ENCODE assay signal across 17 cellular contexts in genomic region chr2:1482981-1483380, GRCh38.
DNase-seq lines count a peak whose midpoint lies in the region; ATAC-seq and TF ChIP-seq lines count a peak whose summit lies in the region.
"Had no signal": no experiment of that assay in that cellular context is flagged by ENCODE, and none has a peak within 500 bp of the region (broad histone marks: within the 10 kb centered on the region; RNA-seq: fewer than 3 reads in every experiment).

No MANE protein-coding gene starts in this region.

- H3K27me3 Mint-ChIP-seq in endodermal cell (ENCODE audit: insufficient read depth), result no peaks in the 10 kb centered on the region

- no peaks in the 10 kb centered on the region for H3K79me2 ChIP-seq in osteoblast (ENCODE audit: insufficient read depth, low read length)

- H3K9me3 Mint-ChIP-seq in endodermal cell, result no peaks in the 10 kb centered on the region
- H3K9me3 Mint-ChIP-seq: CD8-positive, alpha-beta T cell; H9 had no signal

- DNase-seq in activated CD8-positive, alpha-beta memory T cell treated with anti-CD3 and anti-CD28 coated beads for 24 hours, result peak; percentile 28
- no peak for DNase-seq in activated CD8-positive, alpha-beta memory T cell treated with anti-CD3 and anti-CD28 coated beads, Interleukin-2, amount 50 U/mL, for 48 hours
- peak; percentile 49 for DNase-seq in Jurkat, Clone E6-1 (ENCODE audit: low read depth, low spot score)
- peak; percentile 24 for DNase-seq in endodermal cell
- peak; percentile 39 for DNase-seq in osteoblast (ENCODE audit: insufficient read length, low spot score, missing footprints)
- DNase-seq: AML-193; Calu3; CD8-positive, alpha-beta T cell; DMS79 treated with DMSO at 0.1 percent for 48 hours; GF-D8; H9 had no signal

- no peak overlapping the region for H3K4me3 Mint-ChIP-seq in endodermal cell
- H3K4me3 Mint-ChIP-seq: CD8-positive, alpha-beta T cell; H9 had no signal

- no peaks in the 10 kb centered on the region for H3K4me1 Mint-ChIP-seq in endodermal cell
- H3K4me1 Mint-ChIP-seq: H9 had no signal

- H3K9ac ChIP-seq in endodermal cell (ENCODE audit: extremely low read depth, low read length, poor library complexity, severe bottlenecking), result no peak overlapping the region

- no peak overlapping the region for H3K27ac ChIP-seq in endodermal cell (ENCODE audit: low read depth, low read length)
- no peak overlapping the region for H3K27ac ChIP-seq in osteoblast (ENCODE audit: low read depth, low read length)
- H3K27ac ChIP-seq: 22Rv1, A549 had no signal

- no peaks in the 10 kb centered on the region for H3K4me1 ChIP-seq in endodermal cell (ENCODE audit: control insufficient read depth, insufficient read depth, low read length)
- H3K4me1 ChIP-seq in osteoblast (ENCODE audit: insufficient read depth, low read length), result no peaks in the 10 kb centered on the region
- H3K4me1 ChIP-seq: A549 had no signal

- no peaks in the 10 kb centered on the region for H4K20me1 ChIP-seq in osteoblast (ENCODE audit: insufficient read depth, low read length)

- TF ChIP-seq CTCF in endodermal cell (conservative IDR thresholded peaks at IDR 0.05) (no peak), osteoblast (IDR thresholded peaks at IDR 0.05; ENCODE audit: extremely low read depth, low read depth, low read length) (no peak)

- H3K4me3 ChIP-seq in Jurkat, Clone E6-1 (ENCODE audit: low read length), result no peak overlapping the region
- H3K4me3 ChIP-seq in endodermal cell (ENCODE audit: low read length), result no peak overlapping the region
- H3K4me3 ChIP-seq in osteoblast (ENCODE audit: insufficient read depth, low read length), result no peak overlapping the region
- H3K4me3 ChIP-seq: A549 had no signal

- no peak overlapping the region for H3K4me2 ChIP-seq in osteoblast (ENCODE audit: insufficient read depth, low read length)
- H3K4me2 ChIP-seq: A549 had no signal

- H3K9me3 ChIP-seq in endodermal cell (ENCODE audit: control insufficient read depth, low read length) (no peaks in the 10 kb centered on the region), osteoblast (ENCODE audit: low read depth, low read length) (no peaks in the 10 kb centered on the region)
- H3K9me3 ChIP-seq: A549 had no signal

- no peak overlapping the region for H2AFZ ChIP-seq in osteoblast (ENCODE audit: low read length)

- no peaks in the 10 kb centered on the region for H3K36me3 ChIP-seq in endodermal cell (ENCODE audit: control insufficient read depth, insufficient read depth, low read length)
- no peaks in the 10 kb centered on the region for H3K36me3 ChIP-seq in osteoblast (ENCODE audit: insufficient read depth, low read length)

- H3K36me3 Mint-ChIP-seq in endodermal cell (ENCODE audit: low read depth), result no peaks in the 10 kb centered on the region
- H3K36me3 Mint-ChIP-seq: CD8-positive, alpha-beta T cell had no signal

- no peak for ATAC-seq in HG02840 (IDR thresholded peaks at IDR 0.05; ENCODE audit: low FRiP score, unreplicated experiment)
- ATAC-seq in GM21737 (IDR thresholded peaks at IDR 0.05; ENCODE audit: unreplicated experiment), result no peak
- ATAC-seq in HG03097 (IDR thresholded peaks at IDR 0.05; ENCODE audit: low FRiP score, unreplicated experiment), result no peak
- ATAC-seq: A549; CD8-positive, alpha-beta T cell; HepG2 had no signal

- 88 to 91% methylated on average over 2 to 4 of the region's 4 CpGs for WGBS in endodermal cell (ENCODE audit: insufficient coverage in 1 of 2, insufficient read length in 1 of 2), 2 experiments

- no peak overlapping the region for H3K27ac Mint-ChIP-seq in endodermal cell
- H3K27ac Mint-ChIP-seq: CD8-positive, alpha-beta T cell; H9 had no signal

- H3K27me3 ChIP-seq in endodermal cell (ENCODE audit: control insufficient read depth, insufficient read depth, low read length, poor library complexity, severe bottlenecking) (no peaks in the 10 kb centered on the region), osteoblast (ENCODE audit: insufficient read depth, low read length) (no peaks in the 10 kb centered on the region)
